26 cellular contexts compared by ENCODE assay signal in the genomic region with DNA sequence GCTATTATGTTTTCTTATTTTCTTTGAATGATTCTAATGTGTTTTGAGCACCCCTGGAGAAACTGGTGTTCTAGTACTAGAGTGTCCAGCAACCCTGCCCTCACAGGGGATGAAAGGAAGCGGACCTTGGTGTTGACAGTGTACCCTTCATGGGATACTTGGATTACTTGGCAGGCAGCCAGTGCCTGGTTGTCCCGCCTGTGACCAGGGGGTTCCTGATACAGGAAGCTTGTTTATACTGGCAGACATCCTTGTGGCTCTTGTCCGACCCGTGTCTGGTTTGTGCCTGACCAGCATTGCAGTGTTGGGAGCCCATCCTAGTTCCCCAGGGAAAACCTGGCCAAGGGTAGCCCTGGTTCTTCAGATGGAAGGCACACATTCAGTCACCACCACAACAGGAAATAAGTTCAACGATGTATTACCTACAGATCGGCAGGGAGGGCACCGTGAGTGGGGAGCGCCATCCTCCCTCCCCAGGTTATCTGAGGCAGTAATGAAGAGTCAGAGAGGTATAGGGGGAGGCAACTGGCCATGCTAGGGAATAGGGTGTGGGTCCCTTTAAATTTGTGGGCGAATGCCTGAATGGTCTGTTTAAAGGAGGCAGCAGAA. TPM values are rescaled to one million over a fixed set of nuclear protein-coding genes. Genes with fewer than 3 reads are reported as not detected.
DNase-seq lines count a peak whose midpoint lies in the region; ATAC-seq and TF ChIP-seq lines count a peak whose summit lies in the region.
"Had no signal": no experiment of that assay in that cellular context is flagged by ENCODE, and none has a peak within 500 bp of the region (broad histone marks: within the 10 kb centered on the region; RNA-seq: fewer than 3 reads in every experiment).

No MANE protein-coding gene starts in this region.

- peak; percentile 26 for DNase-seq in NCI-H748 (lab: John Stamatoyannopoulos, UW; ENCODE audit: unreplicated experiment)
- no peak for DNase-seq in NCI-H748 treated with DMSO at 0.1 percent for 48 hours (lab: John Stamatoyannopoulos, UW)
- DNase-seq in NCI-H2029 (lab: John Stamatoyannopoulos, UW), result peak; percentile 73
- DNase-seq in chondrocyte (ENCODE audit: low spot score), result no peak
- DNase-seq in HT-29 (ENCODE audit: low spot score), result no peak
- DNase-seq: AML-193; C1 segment of cervical spinal cord; CD4-positive, alpha-beta memory T cell; DMS153; GM23248; H7; Kasumi-1; NCI-H1092 treated with DMSO at 0.1 percent for 48 hours; NCI-H1436; NCI-H187; NCI-H2227 treated with DMSO at 0.1 percent for 48 hours; NCI-H510A treated with DMSO at 0.1 percent for 48 hours; PC-9; T-cell had no signal

- H3K27me3 Mint-ChIP-seq in chondrocyte (ENCODE audit: low read depth), result peaks cover 2% of the 10 kb centered on the region

- peaks cover 8% of the 10 kb centered on the region for H3K36me3 Mint-ChIP-seq in chondrocyte (ENCODE audit: low read depth)
- H3K36me3 Mint-ChIP-seq: CD4-positive, alpha-beta memory T cell; T-cell had no signal

- ATAC-seq in HG03442 (IDR thresholded peaks at IDR 0.05; ENCODE audit: unreplicated experiment), result no peak
- no peak for ATAC-seq in HG03571 (IDR thresholded peaks at IDR 0.05; ENCODE audit: unreplicated experiment)
- ATAC-seq: A549, Right ventricle myocardium inferior, T-cell had no signal

- no peak overlapping the region for H3K4me3 Mint-ChIP-seq in chondrocyte (ENCODE audit: unreplicated experiment)
- H3K4me3 Mint-ChIP-seq: CD4-positive, alpha-beta memory T cell; T-cell had no signal

- H3K27ac Mint-ChIP-seq in chondrocyte (ENCODE audit: unreplicated experiment), result peak overlapping the region; percentile 41
- H3K27ac Mint-ChIP-seq: CD4-positive, alpha-beta memory T cell; T-cell had no signal

- no peak for TF ChIP-seq CTCF in chondrocyte (IDR thresholded peaks at IDR 0.05)

- peaks cover 27% of the 10 kb centered on the region for H3K9me3 Mint-ChIP-seq in chondrocyte (ENCODE audit: low read depth)

- H3K4me1 Mint-ChIP-seq in chondrocyte (ENCODE audit: low read depth), result peaks cover 21% of the 10 kb centered on the region

RNA-seq across cellular contexts. Expression of gene CACNA1B, which starts 47.3 kb away (rescaled TPM):
- total RNA-seq in chondrocyte, result 0.31 to 3.8 TPM (median 3.7 TPM) in 3 replicates
- total RNA-seq in HT-29 (2014; rRNA removed; shearing (Covaris generic)), result not detected in 2 replicates
- total RNA-seq: CD4-positive, alpha-beta memory T cell; GM23248; M059J; PC-9; RPMI7951; T-helper 2 cell treated with Interferon-gamma antibody and Interleukin-4, amounts not matched to agents 100 ng/mL and 5 ng/mL, for 36 hours had no signal

Comparison
In these comparisons a context has a peak if more than half of its experiments do, and no peak if none do; other contexts are left out.
1. DNase-seq: peak in NCI-H748 (single experiment) and NCI-H2029 (single experiment); none in NCI-H748 treated with DMSO at 0.1 percent for 48 hours (single experiment), chondrocyte (single experiment) and HT-29 (single experiment).